ENCODE assay signal across 22 cellular contexts in the genomic region with DNA sequence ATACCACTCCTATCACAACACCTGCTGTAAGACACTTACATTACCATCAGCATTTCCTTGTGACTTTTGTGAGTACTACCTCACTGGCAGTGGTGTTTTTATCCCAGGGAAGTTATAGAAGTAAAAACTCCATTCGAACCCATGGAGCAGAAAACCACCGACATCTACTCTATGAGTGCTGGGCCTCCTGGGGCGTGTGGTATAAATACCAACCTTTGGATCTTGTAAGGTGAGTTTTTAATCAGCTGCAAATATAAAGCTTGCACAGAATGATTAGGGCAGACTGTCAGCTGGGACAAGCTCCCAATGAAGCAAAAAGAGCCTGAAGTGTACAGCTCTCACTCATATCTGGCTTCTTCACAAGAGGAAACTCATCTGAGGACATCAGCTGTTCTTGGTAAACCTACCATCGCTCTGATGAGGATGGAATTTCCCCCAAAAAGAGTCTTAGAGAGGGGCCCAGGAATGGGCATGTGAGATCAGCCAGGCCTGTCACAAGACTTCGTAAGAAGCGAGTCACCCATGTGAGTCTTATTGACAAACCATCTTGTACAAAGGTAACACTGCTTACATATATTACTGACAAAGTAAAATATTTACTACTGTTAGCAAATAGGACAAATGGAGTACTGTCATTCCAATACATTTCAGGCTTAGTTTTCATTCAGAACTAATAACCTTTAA.
"Had no signal": no experiment of that assay in that cellular context is flagged by ENCODE, and none has a peak within 500 bp of the region (broad histone marks: within the 10 kb centered on the region; RNA-seq: fewer than 3 reads in every experiment).

No MANE protein-coding gene starts in this region.

- H3K9me3 Mint-ChIP-seq: activated CD4-positive, alpha-beta T cell treated with anti-CD3 and anti-CD28 coated beads, Interleukin-2, amount 10 ng/mL, durations not matched to agents 24 days and 14 days; activated naive CD8-positive, alpha-beta T cell treated with anti-CD3 and anti-CD28 coated beads, Interleukin-2, amount 50 U/mL, for 24 hours; activated T-cell treated with anti-CD3 and anti-CD28 coated beads, Interleukin-2, amount 50 U/mL, for 24 hours; memory B cell; neural crest cell; stimulated activated effector memory CD8-positive, alpha-beta T cell treated with anti-CD3 and anti-CD28 coated beads, Interleukin-12 subunit alpha, Interleukin-12 subunit beta, amount 100 ng/mL, for 72 hours had no signal

- H3K27ac ChIP-seq: coronary artery, esophagus muscularis mucosa, right lobe of liver, testis, upper lobe of left lung had no signal

- H3K27ac Mint-ChIP-seq: activated CD4-positive, alpha-beta T cell treated with anti-CD3 and anti-CD28 coated beads, Interleukin-2, amount 10 ng/mL, durations not matched to agents 24 days and 14 days; activated CD8-positive, alpha-beta T cell treated with anti-CD3 and anti-CD28 coated beads, Interleukin-2, amount 10 ng/mL, durations not matched to agents 7 days and 5 days; activated naive CD4-positive, alpha-beta T cell treated with anti-CD3 and anti-CD28 coated beads, Interleukin-2, amount 10 ng/mL, durations not matched to agents 7 days and 5 days; activated naive CD8-positive, alpha-beta T cell treated with anti-CD3 and anti-CD28 coated beads, Interleukin-2, amount 50 U/mL, for 24 hours; activated T-cell treated with anti-CD3 and anti-CD28 coated beads, Interleukin-2, amount 50 U/mL, for 24 hours; memory B cell; naive B cell; stimulated activated effector memory CD8-positive, alpha-beta T cell treated with anti-CD3 and anti-CD28 coated beads, Interleukin-12 subunit alpha, Interleukin-12 subunit beta, amount 100 ng/mL, for 72 hours had no signal

- H3K4me3 ChIP-seq: coronary artery, esophagus muscularis mucosa, right lobe of liver, smooth muscle cell, testis, upper lobe of left lung had no signal

- H3K4me1 Mint-ChIP-seq: activated CD4-positive, alpha-beta T cell treated with anti-CD3 and anti-CD28 coated beads, Interleukin-2, amount 10 ng/mL, durations not matched to agents 24 days and 14 days; activated naive CD4-positive, alpha-beta T cell treated with anti-CD3 and anti-CD28 coated beads, Interleukin-2, amount 10 ng/mL, durations not matched to agents 7 days and 5 days; activated naive CD8-positive, alpha-beta T cell treated with anti-CD3 and anti-CD28 coated beads, Interleukin-2, amount 50 U/mL, for 24 hours; memory B cell; naive B cell; neural crest cell; stimulated activated effector memory CD8-positive, alpha-beta T cell treated with anti-CD3 and anti-CD28 coated beads, Interleukin-12 subunit alpha, Interleukin-12 subunit beta, amount 100 ng/mL, for 72 hours had no signal

- H3K27me3 Mint-ChIP-seq: activated CD4-positive, alpha-beta T cell treated with anti-CD3 and anti-CD28 coated beads, Interleukin-2, amount 10 ng/mL, durations not matched to agents 24 days and 14 days; activated naive CD4-positive, alpha-beta T cell treated with anti-CD3 and anti-CD28 coated beads, Interleukin-2, amount 10 ng/mL, durations not matched to agents 7 days and 5 days; activated naive CD8-positive, alpha-beta T cell treated with anti-CD3 and anti-CD28 coated beads, Interleukin-2, amount 50 U/mL, for 24 hours; activated T-cell treated with anti-CD3 and anti-CD28 coated beads, Interleukin-2, amount 50 U/mL, for 24 hours; memory B cell; naive B cell had no signal

- H3K4me3 Mint-ChIP-seq: activated CD4-positive, alpha-beta T cell treated with anti-CD3 and anti-CD28 coated beads, Interleukin-2, amount 10 ng/mL, durations not matched to agents 24 days and 14 days; activated CD8-positive, alpha-beta T cell treated with anti-CD3 and anti-CD28 coated beads, Interleukin-2, amount 10 ng/mL, durations not matched to agents 7 days and 5 days; activated naive CD4-positive, alpha-beta T cell treated with anti-CD3 and anti-CD28 coated beads, Interleukin-2, amount 10 ng/mL, durations not matched to agents 7 days and 5 days; activated naive CD8-positive, alpha-beta T cell treated with anti-CD3 and anti-CD28 coated beads, Interleukin-2, amount 50 U/mL, for 24 hours; activated T-cell treated with anti-CD3 and anti-CD28 coated beads, Interleukin-2, amount 50 U/mL, for 24 hours; memory B cell; naive B cell; neural crest cell; stimulated activated effector memory CD8-positive, alpha-beta T cell treated with anti-CD3 and anti-CD28 coated beads, Interleukin-12 subunit alpha, Interleukin-12 subunit beta, amount 100 ng/mL, for 72 hours had no signal

- H3K36me3 Mint-ChIP-seq: activated naive CD4-positive, alpha-beta T cell treated with anti-CD3 and anti-CD28 coated beads, Interleukin-2, amount 10 ng/mL, durations not matched to agents 7 days and 5 days; memory B cell; naive B cell; stimulated activated effector memory CD8-positive, alpha-beta T cell treated with anti-CD3 and anti-CD28 coated beads, Interleukin-12 subunit alpha, Interleukin-12 subunit beta, amount 100 ng/mL, for 72 hours had no signal

- DNase-seq: activated CD4-positive, alpha-beta T cell treated with anti-CD3 and anti-CD28 coated beads, Interleukin-2, amount 10 ng/mL, durations not matched to agents 24 days and 14 days; activated CD8-positive, alpha-beta T cell treated with anti-CD3 and anti-CD28 coated beads, Interleukin-2, amount 10 ng/mL, durations not matched to agents 7 days and 5 days; activated effector memory CD4-positive, alpha-beta T cell treated with Interleukin-2 at 50 U/mL for 16 hours; activated naive CD4-positive, alpha-beta T cell treated with anti-CD3 and anti-CD28 coated beads, Interleukin-2, amount 10 ng/mL, durations not matched to agents 7 days and 5 days; activated naive CD8-positive, alpha-beta T cell treated with anti-CD3 and anti-CD28 coated beads, Interleukin-2, amount 50 U/mL, for 24 hours; activated T-cell treated with anti-CD3 and anti-CD28 coated beads, Interleukin-2, amount 50 U/mL, for 24 hours; anterior cingulate cortex; hypothalamus; islet precursor cell; left ventricle myocardium superior; naive B cell; right lobe of liver; stimulated activated CD4-positive, alpha-beta T cell treated with anti-CD3 and anti-CD28 coated beads, Interleukin-4, amount 100 ng/mL, for 24 hours; T1000; testis; upper lobe of left lung had no signal
